25 cellular contexts compared by ENCODE assay signal in genomic region chr22:45616432-45616831, GRCh38.
"Had no signal": no experiment of that assay in that cellular context is flagged by ENCODE, and none has a peak within 500 bp of the region (broad histone marks: within the 10 kb centered on the region; RNA-seq: fewer than 3 reads in every experiment).

No MANE protein-coding gene starts in this region.

- DNase-seq: colonic mucosa; cortex of kidney; dermis blood vessel endothelial cell; dorsolateral prefrontal cortex; effector CD4-positive, alpha-beta T cell; effector CD8-positive, alpha-beta T cell; effector memory CD4-positive, alpha-beta T cell; effector memory CD8-positive, alpha-beta T cell; endodermal cell; erythroblast; esophagus squamous epithelium; foreskin fibroblast; foreskin keratinocyte; foreskin melanocyte; gastrocnemius medialis; glutamatergic neuron; head of caudate nucleus; heart left ventricle; heart right ventricle had no signal

- H3K27me3 Mint-ChIP-seq: effector memory CD8-positive, alpha-beta T cell had no signal

- H3K9me3 ChIP-seq: colonic mucosa, esophagus squamous epithelium, gastrocnemius medialis had no signal

- H3K27ac Mint-ChIP-seq: dendritic cell treated with granulocyte-macrophage colony-stimulating factor and Interleukin-4, amounts not matched to agents 40 ng/mL and 50 ng/mL, for 4 days; effector memory CD8-positive, alpha-beta T cell; endodermal cell had no signal

- H3K4me1 ChIP-seq: colonic mucosa, gastroesophageal sphincter had no signal

- H3K4me3 Mint-ChIP-seq: dendritic cell treated with granulocyte-macrophage colony-stimulating factor and Interleukin-4, amounts not matched to agents 40 ng/mL and 50 ng/mL, for 4 days; effector memory CD8-positive, alpha-beta T cell; endodermal cell had no signal

- H3K27ac ChIP-seq: colonic mucosa, coronary artery, dorsolateral prefrontal cortex, epithelial cell of prostate, esophagus muscularis mucosa, esophagus squamous epithelium, foreskin keratinocyte, gastrocnemius medialis, gastroesophageal sphincter, heart left ventricle, heart right ventricle had no signal

- H3K9me3 Mint-ChIP-seq: dendritic cell treated with granulocyte-macrophage colony-stimulating factor and Interleukin-4, amounts not matched to agents 40 ng/mL and 50 ng/mL, for 4 days; effector memory CD8-positive, alpha-beta T cell had no signal

- H3K4me3 ChIP-seq: colonic mucosa, coronary artery, dorsolateral prefrontal cortex, esophagus muscularis mucosa, esophagus squamous epithelium, gastrocnemius medialis, gastroesophageal sphincter, heart left ventricle, heart right ventricle had no signal

- ATAC-seq: effector memory CD8-positive, alpha-beta T cell; esophagus mucosa; foreskin keratinocyte; gastrocnemius medialis; gastroesophageal sphincter; heart left ventricle; heart right ventricle had no signal

- H3K27me3 ChIP-seq: colonic mucosa, dorsolateral prefrontal cortex, esophagus muscularis mucosa, esophagus squamous epithelium, foreskin keratinocyte, gastrocnemius medialis, heart left ventricle had no signal

- H3K36me3 ChIP-seq: colonic mucosa, esophagus muscularis mucosa, esophagus squamous epithelium, gastrocnemius medialis, gastroesophageal sphincter, heart left ventricle, heart right ventricle had no signal
